8 cellular contexts compared by ENCODE assay signal in the genomic region with DNA sequence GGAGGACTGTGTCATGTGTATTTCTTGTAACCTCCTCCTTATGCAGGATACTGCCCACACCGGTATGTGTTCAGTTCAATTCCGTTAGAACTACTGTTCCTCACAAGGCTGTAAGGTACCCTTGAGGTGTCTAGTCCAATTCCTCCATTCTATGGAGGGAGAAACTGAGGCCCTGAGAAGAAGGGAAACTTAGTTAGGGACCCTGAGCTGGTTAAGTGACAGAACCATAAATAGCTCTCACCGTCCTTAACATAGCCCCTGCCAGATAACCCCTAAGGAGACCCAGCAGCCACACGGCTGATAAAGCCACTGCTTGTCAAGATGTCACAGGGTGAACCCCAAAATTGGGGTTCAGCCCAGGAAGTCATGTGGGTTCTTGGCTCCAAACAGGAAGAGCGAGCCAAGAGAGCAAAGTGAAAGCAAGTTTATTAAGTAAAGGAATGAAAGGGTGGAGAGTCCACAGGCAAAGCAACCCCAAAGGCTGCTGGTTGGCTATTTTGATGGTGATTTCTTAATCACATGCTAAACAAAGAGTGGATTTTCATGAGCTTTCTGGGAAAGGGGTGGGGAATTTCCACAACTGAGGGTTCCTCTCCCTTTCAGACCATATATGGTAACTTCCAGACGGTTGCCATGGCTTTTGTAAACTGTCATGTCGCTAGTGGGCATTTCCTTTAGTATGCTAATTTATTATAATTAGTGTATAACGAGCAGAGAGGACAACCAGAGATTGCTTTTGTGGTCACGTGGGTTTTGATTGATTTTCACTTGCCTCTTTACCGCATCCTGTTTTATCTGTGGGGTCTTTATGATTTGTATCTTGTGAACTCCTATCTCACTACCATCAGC.
DNase-seq lines count a peak whose midpoint lies in the region; ATAC-seq and TF ChIP-seq lines count a peak whose summit lies in the region.

No MANE protein-coding gene starts in this region.

- no peaks in the 10 kb centered on the region for H3K9me3 Mint-ChIP-seq in activated CD4-positive, alpha-beta T cell treated with anti-CD3 and anti-CD28 coated beads, Interleukin-2, amount 10 ng/mL, durations not matched to agents 7 days and 5 days
- H3K9me3 Mint-ChIP-seq in effector memory CD8-positive, alpha-beta T cell: no peaks in the 10 kb centered on the region
- no peaks in the 10 kb centered on the region for H3K9me3 Mint-ChIP-seq in stimulated activated naive B cell treated with anti-CD40 and anti-IgM and Interleukin-4, amounts not matched to agents 10 μg/mL and 1 μg/mL and 100 μg/mL, for 72 hours

- H3K27me3 ChIP-seq in AG04450 (ENCODE audit: control insufficient read depth, insufficient read depth, low read length): no peaks in the 10 kb centered on the region

- peak overlapping the region; percentile 94 for H3K27ac ChIP-seq in AG04450 (ENCODE audit: low read depth, low read length)

- CTCF ChIA-PET in AG04450 (lab: Charles Lee): interaction anchor here (1.0 kb wide), 2 partner anchors 12 to 35 kb away, joined by 3 to 4 read pairs; no protein-coding TSS in a partner anchor
- CTCF ChIA-PET in activated CD4-positive, alpha-beta T cell treated with anti-CD3 and anti-CD28 coated beads, Interleukin-2, amount 10 ng/mL, durations not matched to agents 7 days and 5 days (lab: Charles Lee): interaction anchor here (0.6 to 2.3 kb wide), 3 partner anchors 19 to 56 kb away, joined by 4 to 6 read pairs (median 6); no protein-coding TSS in a partner anchor

- peak overlapping the region; percentile 44 for H3K4me3 ChIP-seq in AG04450 (ENCODE audit: low read depth, low read length)

- peak overlapping the region; percentile 97 for H3K27ac Mint-ChIP-seq in activated CD4-positive, alpha-beta T cell treated with anti-CD3 and anti-CD28 coated beads, Interleukin-2, amount 10 ng/mL, durations not matched to agents 7 days and 5 days
- H3K27ac Mint-ChIP-seq in effector memory CD8-positive, alpha-beta T cell: peak overlapping the region; percentile 95 to 96
- peak overlapping the region; percentile 93 for H3K27ac Mint-ChIP-seq in stimulated activated naive B cell treated with anti-CD40 and anti-IgM and Interleukin-4, amounts not matched to agents 10 μg/mL and 1 μg/mL and 100 μg/mL, for 72 hours

- H3K27me3 Mint-ChIP-seq in activated CD4-positive, alpha-beta T cell treated with anti-CD3 and anti-CD28 coated beads, Interleukin-2, amount 10 ng/mL, durations not matched to agents 7 days and 5 days: no peaks in the 10 kb centered on the region
- peaks cover 0 to 9% of the 10 kb centered on the region in 2 donors for H3K27me3 Mint-ChIP-seq in effector memory CD8-positive, alpha-beta T cell
- H3K27me3 Mint-ChIP-seq in stimulated activated naive B cell treated with anti-CD40 and anti-IgM and Interleukin-4, amounts not matched to agents 10 μg/mL and 1 μg/mL and 100 μg/mL, for 72 hours: no peaks in the 10 kb centered on the region

- no peaks in the 10 kb centered on the region for H3K9me3 ChIP-seq in AG04450 (ENCODE audit: control insufficient read depth, insufficient read depth, low read length)

- H3K36me3 Mint-ChIP-seq in activated CD4-positive, alpha-beta T cell treated with anti-CD3 and anti-CD28 coated beads, Interleukin-2, amount 10 ng/mL, durations not matched to agents 7 days and 5 days (ENCODE audit: low read depth): no peaks in the 10 kb centered on the region
- H3K36me3 Mint-ChIP-seq in effector memory CD8-positive, alpha-beta T cell (ENCODE audit: insufficient read depth): peaks cover 9% of the 10 kb centered on the region
- H3K36me3 Mint-ChIP-seq in stimulated activated naive B cell treated with anti-CD40 and anti-IgM and Interleukin-4, amounts not matched to agents 10 μg/mL and 1 μg/mL and 100 μg/mL, for 72 hours: no peaks in the 10 kb centered on the region

- peak; percentile 54 for TF ChIP-seq POLR2A in GM19193 (IDR thresholded peaks at IDR 0.05; ENCODE audit: extremely low read depth, insufficient read depth, insufficient read length)

- POLR2A ChIA-PET in AG04450 (lab: Yijun Ruan, JAX): interaction anchor here (0.6 to 1.0 kb wide), 5 partner anchors 13 to 286 kb away, joined by 3 read pairs; no protein-coding TSS in a partner anchor
- POLR2A ChIA-PET in activated CD4-positive, alpha-beta T cell treated with anti-CD3 and anti-CD28 coated beads, Interleukin-2, amount 10 ng/mL, durations not matched to agents 7 days and 5 days (lab: Charles Lee): no interaction called here

- ATAC-seq in HG03378 (IDR thresholded peaks at IDR 0.05; ENCODE audit: unreplicated experiment): peak; percentile 90
- peak; percentile 92 for ATAC-seq in effector memory CD8-positive, alpha-beta T cell (replicated peaks)
- ATAC-seq in stimulated activated naive B cell treated with anti-CD40 and anti-IgM and Interleukin-4, amounts not matched to agents 10 μg/mL and 1 μg/mL and 100 μg/mL, for 72 hours (replicated peaks): peak; percentile 93

- DNase-seq in AG04450 (ENCODE audit: low read depth, low spot score): peak; percentile 89
- peak; percentile 72 for DNase-seq in activated CD4-positive, alpha-beta T cell treated with anti-CD3 and anti-CD28 coated beads, Interleukin-2, amount 10 ng/mL, durations not matched to agents 7 days and 5 days
- DNase-seq in effector memory CD8-positive, alpha-beta T cell: peak; percentile 53 to 61 (median 58)
- DNase-seq in midbrain (lab: John Stamatoyannopoulos, UW): peak; percentile 83
- DNase-seq in stimulated activated naive B cell treated with anti-CD40 and anti-IgM and Interleukin-4, amounts not matched to agents 10 μg/mL and 1 μg/mL and 100 μg/mL, for 72 hours: peak; percentile 66
- DNase-seq in cerebellar nuclear complex (lab: John Stamatoyannopoulos, UW): no peak

- H3K4me3 Mint-ChIP-seq in activated CD4-positive, alpha-beta T cell treated with anti-CD3 and anti-CD28 coated beads, Interleukin-2, amount 10 ng/mL, durations not matched to agents 7 days and 5 days: peak overlapping the region; percentile 69
- H3K4me3 Mint-ChIP-seq in effector memory CD8-positive, alpha-beta T cell: peak overlapping the region; percentile 76 to 85
- peak overlapping the region; percentile 84 to 88 for H3K4me3 Mint-ChIP-seq in stimulated activated naive B cell treated with anti-CD40 and anti-IgM and Interleukin-4, amounts not matched to agents 10 μg/mL and 1 μg/mL and 100 μg/mL, for 72 hours

- H3K4me1 Mint-ChIP-seq in activated CD4-positive, alpha-beta T cell treated with anti-CD3 and anti-CD28 coated beads, Interleukin-2, amount 10 ng/mL, durations not matched to agents 7 days and 5 days: peaks cover 28% of the 10 kb centered on the region
- H3K4me1 Mint-ChIP-seq in effector memory CD8-positive, alpha-beta T cell (ENCODE audit: low read depth in 2 of 2): peaks cover 14 to 17% of the 10 kb centered on the region in 2 donors
- peaks cover 25 to 38% of the 10 kb centered on the region in 2 donors for H3K4me1 Mint-ChIP-seq in stimulated activated naive B cell treated with anti-CD40 and anti-IgM and Interleukin-4, amounts not matched to agents 10 μg/mL and 1 μg/mL and 100 μg/mL, for 72 hours

- TF ChIP-seq CTCF in AG04450 (IDR thresholded peaks at IDR 0.05; ENCODE audit: low read depth, low read length): no peak

Comparison
In these comparisons a context has a peak if more than half of its experiments do, and no peak if none do; other contexts are left out.
1. DNase-seq: peak in AG04450 (single experiment), activated CD4-positive, alpha-beta T cell treated with anti-CD3 and anti-CD28 coated beads, Interleukin-2, amount 10 ng/mL, durations not matched to agents 7 days and 5 days (single experiment), effector memory CD8-positive, alpha-beta T cell (3 of 3), midbrain (single experiment) and stimulated activated naive B cell treated with anti-CD40 and anti-IgM and Interleukin-4, amounts not matched to agents 10 μg/mL and 1 μg/mL and 100 μg/mL, for 72 hours (single experiment); none in cerebellar nuclear complex (0 of 2).
2. Peak in every context shown above with its lines, with median percentiles within 50 percentile points of each other: ATAC-seq, H3K27ac Mint-ChIP-seq and H3K4me3 Mint-ChIP-seq.